ENCODE assay signal across 8 cellular contexts in genomic region chr20:17568972-17569471, GRCh38. TPM values are rescaled to one million over a fixed set of nuclear protein-coding genes. Genes with fewer than 3 reads are reported as not detected.
DNase-seq lines count a peak whose midpoint lies in the region; ATAC-seq and TF ChIP-seq lines count a peak whose summit lies in the region.

No MANE protein-coding gene starts in this region.

- no peak overlapping the region for H3K14ac ChIP-seq in trophoblast cell (ENCODE audit: low read length)

- H3K79me2 ChIP-seq in trophoblast cell (ENCODE audit: control insufficient read depth, insufficient read depth, low read length, poor library complexity), result peaks cover 22% of the 10 kb centered on the region

- BruUV-seq in Panc1 (replicated peaks; lab: Mats Ljungman, UMichigan), result no TSS peak

- 0 to 1% methylated on average over 35 to 37 of the region's 37 CpGs for WGBS in body of pancreas, 2 donors
- 1% methylated on average over 37 of the region's 37 CpGs for WGBS in right cardiac atrium
- no CpG with 5 or more reads among the region's 37 CpGs for WGBS in trophoblast cell (ENCODE audit: extremely low coverage, insufficient coverage, insufficient read length)

- in situ Hi-C loops in Panc1 (cut with HindIII; ENCODE audit: low pct_unique_long_range_greater_than_20kb, low sequenced_read_pairs), result no loop called here

- TF ChIP-seq CTCF in AG09319 (IDR thresholded peaks at IDR 0.05; ENCODE audit: low read depth, low read length), result no peak
- TF ChIP-seq CTCF in Panc1 (IDR thresholded peaks at IDR 0.05), result no peak
- no peak for TF ChIP-seq CTCF in body of pancreas (IDR thresholded peaks at IDR 0.05)

- no peak overlapping the region for H2AFZ ChIP-seq in trophoblast cell (ENCODE audit: insufficient read depth, low read length, poor library complexity)

- POLR2A ChIA-PET in Panc1 (lab: Charles Lee), result interaction anchor here (3.5 kb wide), 1 partner anchor 11 kb away, joined by 36 read pairs; no protein-coding TSS in a partner anchor

- no peak overlapping the region for H3K23ac ChIP-seq in trophoblast cell (ENCODE audit: low read length)

- H2BK5ac ChIP-seq in trophoblast cell (ENCODE audit: low read depth, low read length, poor library complexity), result peak overlapping the region; percentile 93

- peak overlapping the region; percentile 88 to 95 for H3K4me3 ChIP-seq in Panc1 (ENCODE audit: low read depth in 2 of 2, low read length in 2 of 2)
- peak overlapping the region in 1 of 2 donors; percentile 94 for H3K4me3 ChIP-seq in body of pancreas
- H3K4me3 ChIP-seq in right cardiac atrium (ENCODE audit: low read length), result peak overlapping the region; percentile 80
- no peak overlapping the region for H3K4me3 ChIP-seq in trophoblast cell (ENCODE audit: low read depth, low read length)

- no peaks in the 10 kb centered on the region for H3K9me3 ChIP-seq in Panc1 (ENCODE audit: control insufficient read depth, insufficient read depth, low read depth, low read length)
- H3K9me3 ChIP-seq in body of pancreas, result no peaks in the 10 kb centered on the region
- no peaks in the 10 kb centered on the region for H3K9me3 ChIP-seq in right cardiac atrium (ENCODE audit: control insufficient read depth, low read length)
- H3K9me3 ChIP-seq in trophoblast cell (ENCODE audit: insufficient read depth, low read depth, low read length), result no peaks in the 10 kb centered on the region

- peak overlapping the region; percentile 100 for H4K91ac ChIP-seq in trophoblast cell (ENCODE audit: low read depth, low read length)

- H4K12ac ChIP-seq in trophoblast cell (ENCODE audit: low read depth, low read length), result peak overlapping the region; percentile 70

- H3K18ac ChIP-seq in trophoblast cell (ENCODE audit: low read length), result no peak overlapping the region

- peaks cover 26% of the 10 kb centered on the region for H3K79me1 ChIP-seq in trophoblast cell (ENCODE audit: low read length)

- intact Hi-C loops in Panc1 (cut with micrococcal nuclease; ENCODE audit: unreplicated experiment) (loop anchor here (2.0 kb wide), 1 partner anchor 32 kb away; no protein-coding TSS in a partner anchor), body of pancreas (cut with DNase I) (no loop called here), right cardiac atrium (cut with DNase I) (no loop called here)

- H3K27ac ChIP-seq in Panc1 (ENCODE audit: low read length), result peak overlapping the region; percentile 99
- H3K27ac ChIP-seq in body of pancreas, result peak overlapping the region; percentile 97 to 100 (median 100)
- H3K27ac ChIP-seq in right cardiac atrium (ENCODE audit: low read length), result peak overlapping the region; percentile 93
- H3K27ac ChIP-seq in trophoblast cell (ENCODE audit: low read depth, low read length), result peak overlapping the region; percentile 100

- CTCF ChIA-PET in Panc1 (lab: Charles Lee), result no interaction called here

- H4K8ac ChIP-seq in trophoblast cell (ENCODE audit: low read depth, low read length), result peak overlapping the region; percentile 59

- TF ChIP-seq POLR2A in body of pancreas (IDR thresholded peaks at IDR 0.05), result peak; percentile 77 to 88 (median 82)

- no peaks in the 10 kb centered on the region for H3K27me3 ChIP-seq in Panc1 (ENCODE audit: control insufficient read depth, insufficient read depth, low read length)
- H3K27me3 ChIP-seq in body of pancreas, result peaks cover 0 to 5% of the 10 kb centered on the region in 2 donors
- no peaks in the 10 kb centered on the region for H3K27me3 ChIP-seq in right cardiac atrium (ENCODE audit: control insufficient read depth, insufficient read depth)
- no peaks in the 10 kb centered on the region for H3K27me3 ChIP-seq in trophoblast cell (ENCODE audit: insufficient read depth, low read length)

- H3K4me1 ChIP-seq in Panc1 (ENCODE audit: control insufficient read depth, insufficient read depth, low read length) (peaks cover 50% of the 10 kb centered on the region), body of pancreas (peaks cover 29% of the 10 kb centered on the region), right cardiac atrium (ENCODE audit: control insufficient read depth, insufficient read depth, low read length) (peaks cover 3% of the 10 kb centered on the region), trophoblast cell (ENCODE audit: control insufficient read depth in 1 of 2, insufficient read depth in 2 of 2, low read length in 2 of 2) (peaks cover 8 to 11% of the 10 kb centered on the region in 2 experiments)

- ATAC-seq in Panc1 (peak; percentile 80), body of pancreas (peak; percentile 62), right cardiac atrium (peak; percentile 87 to 92), GM21515 (IDR thresholded peaks at IDR 0.05; ENCODE audit: unreplicated experiment) (no peak)

- H2BK120ac ChIP-seq in trophoblast cell (ENCODE audit: insufficient read depth, low read length, poor library complexity), result peak overlapping the region; percentile 82

- no peak overlapping the region for H2AK5ac ChIP-seq in trophoblast cell (ENCODE audit: low read length)

- H3K4ac ChIP-seq in trophoblast cell (ENCODE audit: low read depth, low read length), result no peak overlapping the region

- H3K4me2 ChIP-seq in trophoblast cell (ENCODE audit: low read length), result peak overlapping the region; percentile 67

- DNase-seq in AG09319 (ENCODE audit: extremely low read depth, low read depth) (peak; percentile 96), H4 (ENCODE audit: low spot score) (peak; percentile 98), Panc1 (ENCODE audit: low read depth, low spot score) (peak; percentile 90), body of pancreas (peak; percentile 85 to 90 (median 87)), right cardiac atrium (peak; percentile 91 to 94 (median 92)), trophoblast cell (peak; percentile 97 to 99), NCI-H524 treated with DMSO at 0.1 percent for 48 hours (lab: John Stamatoyannopoulos, UW) (no peak)

- H3K36me3 ChIP-seq in Panc1 (ENCODE audit: control insufficient read depth, insufficient read depth, low read length), result peaks cover 2% of the 10 kb centered on the region
- no peaks in the 10 kb centered on the region for H3K36me3 ChIP-seq in body of pancreas (replicated peaks in 1 of 2; ENCODE audit: insufficient read depth in 1 of 2, low read depth in 2 of 2)
- H3K36me3 ChIP-seq in trophoblast cell (ENCODE audit: control insufficient read depth in 1 of 2, insufficient read depth in 2 of 2, low read length in 2 of 2), result peaks cover 3 to 5% of the 10 kb centered on the region in 2 experiments

- H3K9ac ChIP-seq in trophoblast cell (ENCODE audit: low read length), result no peak overlapping the region

- H2BK12ac ChIP-seq in trophoblast cell (ENCODE audit: low read length), result no peak overlapping the region

RNA-seq across cellular contexts. Expression of gene DSTN, which starts 0.9 kb away (rescaled TPM):
- total RNA-seq in H4 (2014; rRNA removed; shearing (Covaris generic)), result 289 and 303 TPM in 2 replicates
- 412 TPM for total RNA-seq in Panc1 (2021; ENCODE audit: unreplicated experiment)
- 381 TPM for polyA plus RNA-seq in Panc1 (2012; ENCODE audit: insufficient read length)
- total RNA-seq in body of pancreas, result 100 to 1,000 TPM; 103 to 464 TPM
- total RNA-seq in right cardiac atrium, result 100 to 1,000 TPM; 720 to 770 (median 741) TPM
- polyA plus RNA-seq in right cardiac atrium, result 929 TPM
- polyA plus RNA-seq in trophoblast cell (2013), result 565 and 566 TPM in 2 replicates

RNA-seq across cellular contexts. Expression of gene BFSP1, which starts 37.8 kb away (rescaled TPM):
- 8.2 and 12.3 TPM in 2 replicates for total RNA-seq in H4 (2014; rRNA removed; shearing (Covaris generic))
- total RNA-seq in Panc1 (2021; ENCODE audit: unreplicated experiment) (6.9 TPM), body of pancreas (under 1 TPM; 0.52 to 0.99 TPM), right cardiac atrium (1 to 10 TPM in 1 of 4 donors, under 1 TPM in 3; 0.64 to 1.8 (median 0.77) TPM)
- polyA plus RNA-seq in Panc1 (2012; ENCODE audit: insufficient read length), result 5.2 TPM
- 0.59 TPM for polyA plus RNA-seq in right cardiac atrium
- 2.2 and 2.7 TPM in 2 replicates for polyA plus RNA-seq in trophoblast cell (2013)
